8 cellular contexts compared by ENCODE assay signal in genomic region chr6:33080127-33081089, GRCh38. TPM values are rescaled to one million over a fixed set of nuclear protein-coding genes. Genes with fewer than 3 reads are reported as not detected.
A peak's percentile ranks its signal among the peaks of the same experiment; 100 is the strongest.
DNase-seq lines count a peak whose midpoint lies in the region; ATAC-seq and TF ChIP-seq lines count a peak whose summit lies in the region.

No MANE protein-coding gene starts in this region.

- intact Hi-C loops in IMR-90 (cut with micrococcal nuclease): loop anchor here (5.0 kb wide), 1 partner anchor 193 kb away; no protein-coding TSS in a partner anchor

- H3K79me1 ChIP-seq in IMR-90 (ENCODE audit: low read depth in 1 of 2, low read length in 2 of 2): no peaks in the 10 kb centered on the region
- H3K79me1 ChIP-seq in mesendoderm (ENCODE audit: low read length): no peaks in the 10 kb centered on the region

- peak overlapping the region; percentile 32; the same call in 1 of the 2 replicates for H3K9ac ChIP-seq in IMR-90 (ENCODE audit: low read depth, low read length)
- peak overlapping the region; percentile 52 for H3K9ac ChIP-seq in mesendoderm (ENCODE audit: low read length)

- peaks cover 17% of the 10 kb centered on the region for H3K27me3 ChIP-seq in IMR-90 (ENCODE audit: control insufficient read depth, insufficient read depth, low read length)
- no peaks in the 10 kb centered on the region for H3K27me3 ChIP-seq in mesendoderm (ENCODE audit: insufficient read depth, low read length, poor library complexity)
- no peaks in the 10 kb centered on the region for H3K27me3 ChIP-seq in tibial nerve

- H3K23ac ChIP-seq in IMR-90 (ENCODE audit: low read depth, low read length) (no peak overlapping the region), mesendoderm (ENCODE audit: low read length) (no peak overlapping the region)

- H3K4me3 ChIP-seq in AG10803 (ENCODE audit: low read length) (peak overlapping the region; percentile 50), IMR-90 (ENCODE audit: insufficient read depth, low read depth, low read length) (peak overlapping the region; percentile 48), epithelial cell of proximal tubule (ENCODE audit: low read depth, low read length) (peak overlapping the region; percentile 55), mesendoderm (ENCODE audit: low read length) (peak overlapping the region; percentile 46), tibial nerve (peak overlapping the region; percentile 33 to 50 (median 37))

- no peak overlapping the region for H3K18ac ChIP-seq in IMR-90 (ENCODE audit: low read depth, low read length)
- H3K18ac ChIP-seq in mesendoderm (ENCODE audit: low read length): no peak overlapping the region

- H3K4me1 ChIP-seq in IMR-90 (ENCODE audit: control insufficient read depth, insufficient read depth, low read length) (no peaks in the 10 kb centered on the region; the same call in 1 of the 2 replicates), mesendoderm (ENCODE audit: control insufficient read depth, low read depth, low read length) (no peaks in the 10 kb centered on the region), tibial nerve (peaks cover 0 to 26% (median 9%) of the 10 kb centered on the region in 4 donors)

- no peak overlapping the region for H2AK9ac ChIP-seq in IMR-90 (replicated peaks; ENCODE audit: low read depth, low read length, poor library complexity)

- peak overlapping the region; percentile 85 for H2AFZ ChIP-seq in IMR-90 (replicated peaks; ENCODE audit: low read length, poor library complexity)

- H3K36me3 ChIP-seq in IMR-90 (ENCODE audit: control insufficient read depth, insufficient read depth, low read length): no peaks in the 10 kb centered on the region
- H3K36me3 ChIP-seq in mesendoderm (ENCODE audit: control insufficient read depth, insufficient read depth, low read length): no peaks in the 10 kb centered on the region
- H3K36me3 ChIP-seq in tibial nerve: peaks cover 0 to 15% (median 0%) of the 10 kb centered on the region in 3 donors

- H2BK20ac ChIP-seq in IMR-90 (ENCODE audit: low read depth, low read length): no peak overlapping the region

- dilution Hi-C loops in IMR-90 (cut with HindIII; ENCODE audit: low sequenced_read_pairs, unreplicated experiment): no loop called here

- no peaks in the 10 kb centered on the region for H3K79me2 ChIP-seq in mesendoderm (ENCODE audit: control insufficient read depth, insufficient read depth, low read length)

- H3K14ac ChIP-seq in IMR-90 (replicated peaks; ENCODE audit: low read depth, low read length): no peak overlapping the region

- no peaks in the 10 kb centered on the region; the same call in 1 of the 2 replicates for H3K9me1 ChIP-seq in IMR-90 (ENCODE audit: insufficient read depth, low read length)

- H2BK15ac ChIP-seq in IMR-90 (ENCODE audit: low read depth, low read length): no peak overlapping the region
- H2BK15ac ChIP-seq in mesendoderm (replicated peaks; ENCODE audit: low read depth): no peak overlapping the region

- no peak for TF ChIP-seq RAD21 in IMR-90 (IDR thresholded peaks at IDR 0.05; ENCODE audit: low read length)

- no peak for TF ChIP-seq POLR2A in IMR-90 (IDR thresholded peaks at IDR 0.05; ENCODE audit: low read depth, low read length)
- peak in 1 of 2 donors; percentile 69 for TF ChIP-seq POLR2A in tibial nerve (IDR thresholded peaks at IDR 0.05)

- H4K8ac ChIP-seq in IMR-90 (ENCODE audit: low read depth in 2 of 2, low read length in 2 of 2) (peak overlapping the region in 1 of 2 experiments; percentile 14; a peak in 2 of 4 replicates), mesendoderm (ENCODE audit: low read depth, low read length) (no peak overlapping the region)

- no peak overlapping the region for H2BK120ac ChIP-seq in IMR-90 (ENCODE audit: low read depth, low read length)
- no peak overlapping the region for H2BK120ac ChIP-seq in mesendoderm (ENCODE audit: low read depth, low read length)

- H3K9me3 ChIP-seq in IMR-90 (ENCODE audit: control insufficient read depth, insufficient read depth, low read length): no peaks in the 10 kb centered on the region
- no peaks in the 10 kb centered on the region for H3K9me3 ChIP-seq in tibial nerve

- DNase-seq in AG10803 (ENCODE audit: low read depth) (peak; percentile 29), IMR-90 (peak; percentile 48), epithelial cell of proximal tubule (ENCODE audit: low read depth) (no peak), mesendoderm (peak; percentile 92), tibial nerve (ENCODE audit: low spot score in 2 of 2) (peak; percentile 31 to 50), NCI-H1930 (lab: John Stamatoyannopoulos, UW) (no peak), HK-2 (ENCODE audit: unreplicated experiment) (no peak), GM19238 (ENCODE audit: insufficient read length, low spot score) (no peak)

- in situ Hi-C loops in IMR-90 (cut with MboI; ENCODE audit: low sequenced_read_pairs): no loop called here

- WGBS in IMR-90 (ENCODE audit: extremely low coverage in 2 of 2, insufficient read length in 1 of 2), 2 experiments: 5% methylated on average over 16 of the region's 49 CpGs; no CpG with 5 or more reads in 1 of the 2 experiments
- no CpG with 5 or more reads among the region's 49 CpGs for WGBS in mesendoderm (ENCODE audit: extremely low coverage, insufficient coverage, low lambda C conversion rate)
- WGBS in tibial nerve, 2 donors: 11 to 15% methylated on average over 49 of the region's 49 CpGs

- no peak overlapping the region for H2AK5ac ChIP-seq in IMR-90 (ENCODE audit: low read depth, low read length)
- no peak overlapping the region for H2AK5ac ChIP-seq in mesendoderm (ENCODE audit: low read length)

- H2BK5ac ChIP-seq in IMR-90 (ENCODE audit: low read depth, low read length, poor library complexity, severe bottlenecking): no peak overlapping the region
- H2BK5ac ChIP-seq in mesendoderm (ENCODE audit: low read length): no peak overlapping the region

- POLR2A ChIA-PET in IMR-90 (lab: Charles Lee; ENCODE audit: unreplicated experiment): no interaction called here

- H4K91ac ChIP-seq in IMR-90 (ENCODE audit: insufficient read depth, low read depth, low read length): no peak overlapping the region; the same call in 1 of the 2 replicates

- ATAC-seq in IMR-90 (ENCODE audit: low read depth): peak; percentile 77

- H3K4ac ChIP-seq in IMR-90 (ENCODE audit: low read depth, low read length): peak overlapping the region; percentile 35; the same call in 1 of the 2 replicates
- no peak overlapping the region for H3K4ac ChIP-seq in mesendoderm (ENCODE audit: low read depth, low read length)

- CTCF ChIA-PET in IMR-90 (lab: Yijun Ruan, JAX): no interaction called here

- peak overlapping the region; percentile 23; the same call in 1 of the 2 replicates for H4K5ac ChIP-seq in IMR-90 (ENCODE audit: low read depth, low read length)
- no peak overlapping the region for H4K5ac ChIP-seq in mesendoderm (ENCODE audit: low read length)

- TF ChIP-seq EP300 in tibial nerve (IDR thresholded peaks at IDR 0.05): no peak

- H4K20me1 ChIP-seq in IMR-90 (ENCODE audit: insufficient read depth, low read length): no peaks in the 10 kb centered on the region

- TF ChIP-seq CTCF in AG10803 (conservative IDR thresholded peaks at IDR 0.05; ENCODE audit: low read length) (no peak), IMR-90 (conservative IDR thresholded peaks at IDR 0.05; ENCODE audit: low read depth, low read length) (no peak), epithelial cell of proximal tubule (conservative IDR thresholded peaks at IDR 0.05; ENCODE audit: low read depth, low read length) (no peak), tibial nerve (IDR thresholded peaks at IDR 0.05) (no peak)

- H3K4me2 ChIP-seq in IMR-90 (ENCODE audit: low read depth, low read length) (peak overlapping the region; percentile 90), mesendoderm (ENCODE audit: low read length) (peak overlapping the region; percentile 42)

- no TSS peak for BruUV-seq in IMR-90 (replicated peaks; lab: Mats Ljungman, UMichigan)

- H3K56ac ChIP-seq in IMR-90 (ENCODE audit: extremely low read depth, insufficient read depth, low read length) (no peak overlapping the region; the same call in 1 of the 2 replicates), mesendoderm (ENCODE audit: low read length) (peak overlapping the region; percentile 75)

- H3K27ac ChIP-seq in IMR-90 (ENCODE audit: insufficient read depth, low read length): peak overlapping the region; percentile 19; the same call in 1 of the 2 replicates
- H3K27ac ChIP-seq in mesendoderm (ENCODE audit: low read depth, low read length): no peak overlapping the region
- H3K27ac ChIP-seq in tibial nerve: peak overlapping the region; percentile 80 to 85 (median 80)

TF ChIP-seq in IMR-90, 13 proteins besides CTCF, POLR2A, EP300 and RAD21:
- peak; percentile 41; the same call in 1 of the 2 replicates for TF ChIP-seq MAZ (IDR thresholded peaks at IDR 0.05; ENCODE audit: borderline replicate concordance, low read depth, low read length)
- no peak for TF ChIP-seq MXI1 (IDR thresholded peaks at IDR 0.05; ENCODE audit: borderline replicate concordance, low read depth, low read length)
- no peak for TF ChIP-seq FOS (IDR thresholded peaks at IDR 0.05; ENCODE audit: low read depth, low read length)
- no peak for TF ChIP-seq MAFK (IDR thresholded peaks at IDR 0.05; ENCODE audit: low read depth, low read length)
- no peak for TF ChIP-seq SMC3 (IDR thresholded peaks at IDR 0.05; ENCODE audit: low read depth, low read length)
- no peak for TF ChIP-seq CEBPB (IDR thresholded peaks at IDR 0.05; ENCODE audit: low read depth, low read length)

RNA-seq across cellular contexts. Expression of gene HLA-DPB1, which starts 4.6 kb away (rescaled TPM):
- total RNA-seq in IMR-90 (2012; rRNA removed) (5.8 and 7.7 TPM in 2 replicates), epithelial cell of proximal tubule (49.4 and 52.3 TPM in 2 replicates), tibial nerve (100 to 1,000 TPM in 1 of 4 donors, 10 to 100 TPM in 3; 56.5 to 121 (median 76.4) TPM)
- 9.7 and 10.7 TPM in 2 replicates for polyA plus RNA-seq in IMR-90 (2012; rRNA removed)
- 11.7 and 13.7 TPM in 2 replicates for polyA plus RNA-seq in IMR-90 (2012; cell fraction: cytosol; rRNA removed)
- polyA plus RNA-seq in IMR-90 (2012; cell fraction: nucleus; rRNA removed; ENCODE audit: low replicate concordance): 4.3 and 7.0 TPM in 2 replicates
- polyA plus RNA-seq in mesendoderm (2013, experiment 1 of 2): 27.2 TPM
- 28.0 TPM for polyA plus RNA-seq in mesendoderm (2013, experiment 2 of 2)

RNA-seq across cellular contexts. Expression of gene HLA-DPA1, which starts 7.0 kb away (rescaled TPM):
- total RNA-seq in IMR-90 (2012; rRNA removed): not detected in 2 replicates
- not detected in 2 replicates for polyA plus RNA-seq in IMR-90 (2012; rRNA removed)
- polyA plus RNA-seq in IMR-90 (2012; cell fraction: cytosol; rRNA removed): 0.03 and 0.05 TPM in 2 replicates
- polyA plus RNA-seq in IMR-90 (2012; cell fraction: nucleus; rRNA removed; ENCODE audit: low replicate concordance): not detected in 2 replicates
- total RNA-seq in epithelial cell of proximal tubule: 6.8 and 7.1 TPM in 2 replicates
- polyA plus RNA-seq in mesendoderm (2013, experiment 1 of 2): 4.9 TPM
- 4.7 TPM for polyA plus RNA-seq in mesendoderm (2013, experiment 2 of 2)
- total RNA-seq in tibial nerve: 100 to 1,000 TPM in 2 of 4 donors, 10 to 100 TPM in 2; 39.8 to 179 (median 109) TPM

Comparison
In these comparisons a context has a peak if more than half of its experiments do, and no peak if none do; other contexts are left out.
1. DNase-seq: peak in AG10803 (single experiment), IMR-90 (single experiment), mesendoderm (single experiment) and tibial nerve (2 of 2); none in epithelial cell of proximal tubule (single experiment), NCI-H1930 (0 of 2), HK-2 (single experiment) and GM19238 (single experiment).
2. Peak in every context shown above with its lines, with median percentiles within 50 percentile points of each other: H3K4me3 ChIP-seq.